ENCODE assay signal across 9 cellular contexts in the genomic region with DNA sequence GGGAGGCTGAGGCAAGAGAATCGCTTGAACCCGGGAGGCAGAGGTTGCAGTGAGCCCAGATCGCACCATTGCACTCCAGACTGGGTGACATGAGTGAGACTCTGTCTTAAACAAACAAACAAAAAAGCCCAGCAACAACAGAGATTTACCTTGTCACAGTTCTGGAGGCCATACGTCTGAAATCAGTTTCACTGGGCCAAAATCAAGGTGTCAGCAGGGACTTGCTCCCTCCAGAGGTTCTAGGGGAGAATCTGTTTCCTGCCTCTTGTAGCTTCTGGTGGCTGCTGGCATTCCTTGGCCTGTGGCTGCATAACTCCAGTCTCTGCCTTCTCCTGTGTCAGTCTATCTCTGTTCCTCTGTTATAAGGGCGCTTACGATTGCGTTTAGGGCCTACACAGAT. TPM values are rescaled to one million over a fixed set of nuclear protein-coding genes. Genes with fewer than 3 reads are reported as not detected.
DNase-seq lines count a peak whose midpoint lies in the region; ATAC-seq and TF ChIP-seq lines count a peak whose summit lies in the region.
"Had no signal": no experiment of that assay in that cellular context is flagged by ENCODE, and none has a peak within 500 bp of the region (broad histone marks: within the 10 kb centered on the region; RNA-seq: fewer than 3 reads in every experiment).

No MANE protein-coding gene starts in this region.

- no peak overlapping the region for H3K27ac Mint-ChIP-seq in activated CD4-positive, alpha-beta T cell treated with anti-CD3 and anti-CD28 coated beads for 36 hours
- no peak overlapping the region for H3K27ac Mint-ChIP-seq in chondrocyte (ENCODE audit: unreplicated experiment)

- peak overlapping the region; percentile 18 for H3K4me3 ChIP-seq in rectal smooth muscle tissue (ENCODE audit: low read length)
- no peak overlapping the region for H3K4me3 ChIP-seq in effector memory CD4-positive, alpha-beta T cell (ENCODE audit: insufficient read depth, low read depth, low read length, poor library complexity, severe bottlenecking)

- no peaks in the 10 kb centered on the region for H3K27me3 ChIP-seq in rectal smooth muscle tissue (ENCODE audit: control insufficient read depth, insufficient read depth, low read length)
- H3K27me3 ChIP-seq in effector memory CD4-positive, alpha-beta T cell (replicated peaks; ENCODE audit: control insufficient read depth, insufficient read depth, low read length, poor library complexity, severe bottlenecking) = no peaks in the 10 kb centered on the region

- CTCF ChIA-PET in activated CD4-positive, alpha-beta T cell treated with anti-CD3 and anti-CD28 coated beads for 36 hours (lab: Charles Lee) = interaction anchor here (0.8 kb wide), 2 partner anchors 17 to 68 kb away, joined by 3 read pairs; no protein-coding TSS in a partner anchor

- peaks cover 11% of the 10 kb centered on the region for H3K4me1 ChIP-seq in rectal smooth muscle tissue (ENCODE audit: control insufficient read depth, insufficient read depth, low read length)
- H3K4me1 ChIP-seq in effector memory CD4-positive, alpha-beta T cell (ENCODE audit: control insufficient read depth, insufficient read depth, low read length, poor library complexity, severe bottlenecking) = peaks cover 10% of the 10 kb centered on the region

- no peaks in the 10 kb centered on the region for H3K9me3 Mint-ChIP-seq in activated CD4-positive, alpha-beta T cell treated with anti-CD3 and anti-CD28 coated beads for 36 hours (ENCODE audit: low read depth)
- H3K9me3 Mint-ChIP-seq in chondrocyte (ENCODE audit: low read depth) = no peaks in the 10 kb centered on the region

- peak; percentile 6 for TF ChIP-seq CTCF in chondrocyte (IDR thresholded peaks at IDR 0.05)

- no peak for DNase-seq in activated CD4-positive, alpha-beta T cell treated with anti-CD3 and anti-CD28 coated beads for 36 hours
- DNase-seq in activated CD4-positive, alpha-beta T cell treated with anti-CD3 and anti-CD28 coated beads for 4 hours = no peak
- peak; percentile 42 for DNase-seq in NCI-H82 (lab: John Stamatoyannopoulos, UW)
- no peak for DNase-seq in chondrocyte (ENCODE audit: low spot score)
- no peak for DNase-seq in 8988T
- no peak for DNase-seq in effector memory CD4-positive, alpha-beta T cell
- DNase-seq: SHP77 had no signal

- no peak overlapping the region for H3K27ac ChIP-seq in rectal smooth muscle tissue (ENCODE audit: low read depth, low read length)
- no peak overlapping the region for H3K27ac ChIP-seq in effector memory CD4-positive, alpha-beta T cell (ENCODE audit: insufficient read depth, low read length, poor library complexity, severe bottlenecking)

- no peaks in the 10 kb centered on the region for H3K36me3 ChIP-seq in rectal smooth muscle tissue (ENCODE audit: control insufficient read depth, insufficient read depth, low read length)
- peaks cover 4% of the 10 kb centered on the region for H3K36me3 ChIP-seq in effector memory CD4-positive, alpha-beta T cell (ENCODE audit: control insufficient read depth, insufficient read depth, low read length)

- no peaks in the 10 kb centered on the region for H3K9me3 ChIP-seq in effector memory CD4-positive, alpha-beta T cell (ENCODE audit: control insufficient read depth, low read length)

- intact Hi-C loops in activated CD4-positive, alpha-beta T cell treated with anti-CD3 and anti-CD28 coated beads for 36 hours (cut with DNase I, micrococcal nuclease) = loop anchor here in 1 of 2 experiments (5.0 to 10.0 kb wide), 2 partner anchors 1104 to 1212 kb away; a partner anchor contains a TSS

- H3K4me3 Mint-ChIP-seq in activated CD4-positive, alpha-beta T cell treated with anti-CD3 and anti-CD28 coated beads for 36 hours = peak overlapping the region; percentile 99
- H3K4me3 Mint-ChIP-seq in chondrocyte (ENCODE audit: unreplicated experiment) = peak overlapping the region; percentile 100

- no peak overlapping the region for H3K9ac ChIP-seq in rectal smooth muscle tissue (ENCODE audit: low read length)

- peaks cover 19% of the 10 kb centered on the region for H3K36me3 Mint-ChIP-seq in activated CD4-positive, alpha-beta T cell treated with anti-CD3 and anti-CD28 coated beads for 36 hours (ENCODE audit: low read depth)
- peaks cover 3% of the 10 kb centered on the region for H3K36me3 Mint-ChIP-seq in chondrocyte (ENCODE audit: low read depth)

- no peak for ATAC-seq in activated CD4-positive, alpha-beta T cell treated with anti-CD3 and anti-CD28 coated beads for 36 hours
- ATAC-seq in GM18858 (IDR thresholded peaks at IDR 0.05; ENCODE audit: unreplicated experiment) = no peak

- POLR2A ChIA-PET in activated CD4-positive, alpha-beta T cell treated with anti-CD3 and anti-CD28 coated beads for 36 hours (lab: Charles Lee) = interaction anchor here (0.6 kb wide), 1 partner anchor 422 kb away, joined by 13 read pairs; no protein-coding TSS in a partner anchor

- H3K4me1 Mint-ChIP-seq in activated CD4-positive, alpha-beta T cell treated with anti-CD3 and anti-CD28 coated beads for 36 hours = peaks cover 37% of the 10 kb centered on the region
- H3K4me1 Mint-ChIP-seq in chondrocyte (ENCODE audit: low read depth) = peaks cover 54% of the 10 kb centered on the region

- H3K27me3 Mint-ChIP-seq in activated CD4-positive, alpha-beta T cell treated with anti-CD3 and anti-CD28 coated beads for 36 hours = no peaks in the 10 kb centered on the region
- no peaks in the 10 kb centered on the region for H3K27me3 Mint-ChIP-seq in chondrocyte (ENCODE audit: low read depth)

RNA-seq across cellular contexts. Expression of a gene that starts 1.5 kb away (rescaled TPM):
- 10 to 100 TPM; 45.8 to 50.9 TPM for total RNA-seq in activated CD4-positive, alpha-beta T cell treated with anti-CD3 and anti-CD28 coated beads for 36 hours
- 18.9 to 33.3 TPM (median 25.3 TPM) in 3 replicates for total RNA-seq in chondrocyte
